11 cellular contexts compared by ENCODE assay signal in the genomic region with DNA sequence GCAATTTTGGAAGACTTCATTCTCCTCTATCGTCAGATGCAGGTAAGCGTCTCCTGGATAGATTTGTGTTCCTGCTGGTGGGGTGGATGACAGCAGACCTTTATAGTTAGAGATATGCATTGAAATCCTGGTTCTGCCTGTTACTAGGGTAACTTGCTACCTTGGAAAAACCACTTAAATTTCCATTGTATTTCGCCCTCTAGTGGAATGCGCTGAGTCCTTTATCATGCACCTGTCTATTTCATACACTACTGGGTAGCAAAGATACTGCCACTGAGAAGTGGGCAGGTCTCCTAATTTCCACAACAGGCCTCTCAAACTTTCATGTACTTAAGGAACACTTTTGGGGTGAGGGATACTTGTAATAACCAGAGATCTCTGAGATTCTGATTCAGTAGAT.
DNase-seq lines count a peak whose midpoint lies in the region; FAIRE-seq and TF ChIP-seq lines count a peak whose summit lies in the region.
"Had no signal": no experiment of that assay in that cellular context is flagged by ENCODE, and none has a peak within 500 bp of the region (broad histone marks: within the 10 kb centered on the region; RNA-seq: fewer than 3 reads in every experiment).

No MANE protein-coding gene starts in this region.

- no peaks in the 10 kb centered on the region for H3K9me3 ChIP-seq in effector memory CD4-positive, alpha-beta T cell (ENCODE audit: control insufficient read depth, low read length)
- no peaks in the 10 kb centered on the region for H3K9me3 ChIP-seq in kidney (ENCODE audit: control insufficient read depth in 1 of 2, low read length in 2 of 2)

- peak; percentile 29 for DNase-seq in EL
- DNase-seq in Jurkat, Clone E6-1 (ENCODE audit: low read depth, low spot score), result peak; percentile 24
- peak; percentile 4 for DNase-seq in brain microvascular endothelial cell
- peak; percentile 31 to 50 for DNase-seq in lung microvascular endothelial cell (ENCODE audit: low read depth in 2 of 2)
- DNase-seq in effector memory CD4-positive, alpha-beta T cell, result no peak
- no peak for DNase-seq in posterior cingulate gyrus
- no peak for DNase-seq in kidney
- DNase-seq in substantia nigra (lab: John Stamatoyannopoulos, UW), result no peak
- DNase-seq: activated naive CD4-positive, alpha-beta T cell treated with anti-CD3 and anti-CD28 coated beads, Interleukin-2, amount 10 ng/mL, durations not matched to agents 7 days and 5 days; stomach; T1000 had no signal

- no peak overlapping the region for H3K27ac ChIP-seq in brain microvascular endothelial cell
- H3K27ac ChIP-seq in effector memory CD4-positive, alpha-beta T cell (ENCODE audit: insufficient read depth, low read length, poor library complexity, severe bottlenecking), result no peak overlapping the region
- no peak overlapping the region for H3K27ac ChIP-seq in kidney (ENCODE audit: low read depth in 2 of 2, low read length in 2 of 2)
- no peak overlapping the region for H3K27ac ChIP-seq in substantia nigra (ENCODE audit: low read depth, low read length, poor library complexity, severe bottlenecking)
- H3K27ac ChIP-seq: stomach had no signal

- H3K9ac ChIP-seq in kidney (ENCODE audit: low read length in 2 of 2), result no peak overlapping the region

- no peak for FAIRE-seq in kidney (lab: Jason Lieb, UNC)

- in situ Hi-C loops in brain microvascular endothelial cell (cut with HindIII; ENCODE audit: low pct_ligation_motif_present, low sequenced_read_pairs), result no loop called here

- intact Hi-C loops in posterior cingulate gyrus (cut with DNase I) (no loop called here), kidney (cut with DNase I) (no loop called here)

- TF ChIP-seq CTCF in brain microvascular endothelial cell (IDR thresholded peaks at IDR 0.05; ENCODE audit: low read depth, low read length, missing control alignments), result peak; percentile 55
- TF ChIP-seq CTCF in kidney (IDR thresholded peaks at IDR 0.05; ENCODE audit: borderline replicate concordance, extremely low read depth, insufficient read depth), result no peak

- H3K4me1 ChIP-seq in effector memory CD4-positive, alpha-beta T cell (ENCODE audit: control insufficient read depth, insufficient read depth, low read length, poor library complexity, severe bottlenecking), result no peaks in the 10 kb centered on the region
- no peaks in the 10 kb centered on the region for H3K4me1 ChIP-seq in kidney (ENCODE audit: control insufficient read depth in 1 of 2, insufficient read depth in 1 of 2, low read depth in 1 of 2, low read length in 2 of 2)
- H3K4me1 ChIP-seq: stomach had no signal

- H3K36me3 ChIP-seq in brain microvascular endothelial cell (replicated peaks) (no peaks in the 10 kb centered on the region), kidney (ENCODE audit: control insufficient read depth in 1 of 2, insufficient read depth in 2 of 2, low read length in 2 of 2) (no peaks in the 10 kb centered on the region)
- H3K36me3 ChIP-seq in effector memory CD4-positive, alpha-beta T cell (ENCODE audit: control insufficient read depth, insufficient read depth, low read length), result no peaks in the 10 kb centered on the region
- H3K36me3 ChIP-seq: stomach had no signal

- no peak overlapping the region for H3K4me3 ChIP-seq in Jurkat, Clone E6-1 (ENCODE audit: low read length)
- no peak overlapping the region for H3K4me3 ChIP-seq in brain microvascular endothelial cell (ENCODE audit: low read depth, low read length)
- H3K4me3 ChIP-seq in effector memory CD4-positive, alpha-beta T cell (ENCODE audit: insufficient read depth, low read depth, low read length, poor library complexity, severe bottlenecking), result no peak overlapping the region
- no peak overlapping the region for H3K4me3 ChIP-seq in kidney (ENCODE audit: low read length in 2 of 2)
- H3K4me3 ChIP-seq: stomach had no signal

- no peaks in the 10 kb centered on the region for H3K27me3 ChIP-seq in brain microvascular endothelial cell (replicated peaks)
- H3K27me3 ChIP-seq in effector memory CD4-positive, alpha-beta T cell (replicated peaks; ENCODE audit: control insufficient read depth, insufficient read depth, low read length, poor library complexity, severe bottlenecking), result no peaks in the 10 kb centered on the region
- H3K27me3 ChIP-seq: stomach had no signal

Comparison
In these comparisons a context has a peak if more than half of its experiments do, and no peak if none do; other contexts are left out.
1. DNase-seq: peak in EL (single experiment), Jurkat, Clone E6-1 (single experiment), brain microvascular endothelial cell (single experiment) and lung microvascular endothelial cell (2 of 2); none in effector memory CD4-positive, alpha-beta T cell (0 of 3), posterior cingulate gyrus (0 of 10), kidney (single experiment) and substantia nigra (0 of 49).